Comparison of ENCODE assay signal across 18 cellular contexts in the genomic region with DNA sequence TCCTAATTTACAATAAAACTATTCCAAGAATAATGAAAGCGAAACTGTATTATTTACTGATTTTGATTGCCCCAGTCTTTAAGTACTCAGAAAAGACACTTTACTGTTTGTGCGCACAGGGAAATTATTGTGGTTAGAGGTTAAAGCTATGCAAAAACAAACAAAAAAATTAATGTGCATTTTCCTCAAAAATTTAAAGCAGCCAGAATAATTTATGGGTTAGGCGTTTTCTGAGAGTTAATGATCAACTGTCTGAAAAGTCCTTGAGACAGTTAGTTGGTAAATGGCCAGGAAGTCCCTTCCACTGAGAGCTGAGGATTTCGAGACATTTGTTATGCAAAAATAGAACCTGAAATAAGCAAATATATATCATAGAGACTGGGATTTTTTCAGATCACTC.
A peak's percentile ranks its signal among the peaks of the same experiment; 100 is the strongest.
DNase-seq lines count a peak whose midpoint lies in the region; ATAC-seq, FAIRE-seq and TF ChIP-seq lines count a peak whose summit lies in the region.
"Had no signal": no experiment of that assay in that cellular context is flagged by ENCODE, and none has a peak within 500 bp of the region (broad histone marks: within the 10 kb centered on the region; RNA-seq: fewer than 3 reads in every experiment).

No MANE protein-coding gene starts in this region.

- peaks cover 5% of the 10 kb centered on the region for H3K36me3 Mint-ChIP-seq in activated naive CD4-positive, alpha-beta T cell treated with anti-CD3 and anti-CD28 coated beads, Interleukin-2, amount 10 ng/mL, durations not matched to agents 7 days and 5 days
- H3K36me3 Mint-ChIP-seq: activated naive CD8-positive, alpha-beta T cell; naive thymus-derived CD8-positive, alpha-beta T cell had no signal

- FAIRE-seq in GM12891 (lab: Jason Lieb, UNC), result no peak
- FAIRE-seq: GM12892, H54 had no signal

- no peak overlapping the region for H3K4me3 ChIP-seq in HEK293 (ENCODE audit: low read depth, low read length)
- H3K4me3 ChIP-seq in astrocyte of the spinal cord (ENCODE audit: low read depth, low read length), result no peak overlapping the region
- no peak overlapping the region for H3K4me3 ChIP-seq in left lung
- H3K4me3 ChIP-seq: ovary, sigmoid colon had no signal

- ATAC-seq in left lung, result peak; percentile 10
- no peak for ATAC-seq in HG02678 (IDR thresholded peaks at IDR 0.05; ENCODE audit: unreplicated experiment)
- ATAC-seq: activated T-cell treated with anti-CD3 and anti-CD28 coated beads, Interleukin-2, amount 50 U/mL, for 72 hours; naive thymus-derived CD8-positive, alpha-beta T cell had no signal

- H3K4me3 Mint-ChIP-seq in activated naive CD4-positive, alpha-beta T cell treated with anti-CD3 and anti-CD28 coated beads, Interleukin-2, amount 10 ng/mL, durations not matched to agents 7 days and 5 days, result no peak overlapping the region
- H3K4me3 Mint-ChIP-seq: activated naive CD8-positive, alpha-beta T cell; activated T-cell treated with anti-CD3 and anti-CD28 coated beads, Interleukin-2, amount 50 U/mL, for 72 hours; naive thymus-derived CD8-positive, alpha-beta T cell had no signal

- intact Hi-C loops in left lung (cut with DNase I), result loop anchor here in 1 of 2 donors (10.0 kb wide), 1 partner anchor 138 kb away; a partner anchor contains a TSS

- CTCF ChIA-PET in HEK293 (lab: Yijun Ruan, JAX), result no interaction called here
- CTCF ChIA-PET in activated naive CD4-positive, alpha-beta T cell treated with anti-CD3 and anti-CD28 coated beads, Interleukin-2, amount 10 ng/mL, durations not matched to agents 7 days and 5 days (lab: Charles Lee), result no interaction called here

- H3K27me3 ChIP-seq in left lung, result peaks cover 0 to 4% of the 10 kb centered on the region in 2 donors
- H3K27me3 ChIP-seq: ovary, sigmoid colon had no signal

- in situ Hi-C loops in astrocyte of the spinal cord (cut with HindIII; ENCODE audit: low sequenced_read_pairs), result no loop called here

- POLR2A ChIA-PET in HEK293 (lab: Yijun Ruan, JAX), result no interaction called here

- no peak for TF ChIP-seq CTCF in 22Rv1 (IDR thresholded peaks at IDR 0.05)
- no peak for TF ChIP-seq CTCF in HEK293 (tag by site-specific recombination; IDR thresholded peaks at IDR 0.05)
- no peak for TF ChIP-seq CTCF in astrocyte of the spinal cord (IDR thresholded peaks at IDR 0.05; ENCODE audit: low read depth, low read length)
- TF ChIP-seq CTCF in left lung (IDR thresholded peaks at IDR 0.05), result no peak

- no peaks in the 10 kb centered on the region for H3K9me3 Mint-ChIP-seq in activated naive CD4-positive, alpha-beta T cell treated with anti-CD3 and anti-CD28 coated beads, Interleukin-2, amount 10 ng/mL, durations not matched to agents 7 days and 5 days
- H3K9me3 Mint-ChIP-seq: activated T-cell treated with anti-CD3 and anti-CD28 coated beads, Interleukin-2, amount 50 U/mL, for 72 hours; naive thymus-derived CD8-positive, alpha-beta T cell had no signal

- no peaks in the 10 kb centered on the region for H3K9me3 ChIP-seq in HEK293 (ENCODE audit: control insufficient read depth, insufficient read depth, low read depth, low read length)
- no peaks in the 10 kb centered on the region for H3K9me3 ChIP-seq in left lung
- H3K9me3 ChIP-seq: ovary, sigmoid colon had no signal

- H3K36me3 ChIP-seq in HEK293 (ENCODE audit: control insufficient read depth in 2 of 2, insufficient read depth in 1 of 2, low read length in 2 of 2) (no peaks in the 10 kb centered on the region), left lung (no peaks in the 10 kb centered on the region)
- H3K36me3 ChIP-seq: ovary, sigmoid colon had no signal

- H3K27ac Mint-ChIP-seq in activated naive CD4-positive, alpha-beta T cell treated with anti-CD3 and anti-CD28 coated beads, Interleukin-2, amount 10 ng/mL, durations not matched to agents 7 days and 5 days, result no peak overlapping the region
- H3K27ac Mint-ChIP-seq: activated naive CD8-positive, alpha-beta T cell; activated T-cell treated with anti-CD3 and anti-CD28 coated beads, Interleukin-2, amount 50 U/mL, for 72 hours; naive thymus-derived CD8-positive, alpha-beta T cell had no signal

- H3K27me3 Mint-ChIP-seq in activated naive CD4-positive, alpha-beta T cell treated with anti-CD3 and anti-CD28 coated beads, Interleukin-2, amount 10 ng/mL, durations not matched to agents 7 days and 5 days, result no peaks in the 10 kb centered on the region
- H3K27me3 Mint-ChIP-seq: activated naive CD8-positive, alpha-beta T cell had no signal

- H3K4me1 ChIP-seq in HEK293 (ENCODE audit: control insufficient read depth, insufficient read depth, low read length) (peaks cover 18% of the 10 kb centered on the region), left lung (peaks cover 11 to 14% of the 10 kb centered on the region in 2 donors)

- H3K4me1 Mint-ChIP-seq in activated naive CD4-positive, alpha-beta T cell treated with anti-CD3 and anti-CD28 coated beads, Interleukin-2, amount 10 ng/mL, durations not matched to agents 7 days and 5 days, result peaks cover 56% of the 10 kb centered on the region

- DNase-seq in astrocyte of the spinal cord (ENCODE audit: low read depth, low spot score), result peak; percentile 29
- DNase-seq in left lung, result no peak
- no peak for DNase-seq in GM12891 (ENCODE audit: insufficient read length, low spot score)
- no peak for DNase-seq in NCI-H1694 treated with DMSO at 0.1 percent for 48 hours (lab: John Stamatoyannopoulos, UW)
- DNase-seq in activated naive CD4-positive, alpha-beta T cell treated with anti-CD3 and anti-CD28 coated beads, Interleukin-2, amount 10 ng/mL, durations not matched to agents 7 days and 5 days, result no peak
- DNase-seq: activated T-cell treated with anti-CD3 and anti-CD28 coated beads, Interleukin-2, amount 50 U/mL, for 72 hours; cortex of kidney; DMS153; naive thymus-derived CD8-positive, alpha-beta T cell; ovary; sigmoid colon had no signal

- TF ChIP-seq POLR2A in GM12891 (IDR thresholded peaks at IDR 0.05; ENCODE audit: low read depth, low read length), result no peak

- H3K27ac ChIP-seq in 22Rv1 (0 out of 2 replicates have a peak overlapping the region, but pooled peaks have one; percentile 5), HEK293 (ENCODE audit: extremely low read depth, low read depth, low read length) (no peak overlapping the region), left lung (peak overlapping the region in 1 of 2 donors; percentile 21)
- H3K27ac ChIP-seq: C4-2B, ovary had no signal

TF ChIP-seq in HEK293, 187 proteins besides CTCF, POLR2A, EP300 and RAD21:
- TF ChIP-seq, protein P1, sequence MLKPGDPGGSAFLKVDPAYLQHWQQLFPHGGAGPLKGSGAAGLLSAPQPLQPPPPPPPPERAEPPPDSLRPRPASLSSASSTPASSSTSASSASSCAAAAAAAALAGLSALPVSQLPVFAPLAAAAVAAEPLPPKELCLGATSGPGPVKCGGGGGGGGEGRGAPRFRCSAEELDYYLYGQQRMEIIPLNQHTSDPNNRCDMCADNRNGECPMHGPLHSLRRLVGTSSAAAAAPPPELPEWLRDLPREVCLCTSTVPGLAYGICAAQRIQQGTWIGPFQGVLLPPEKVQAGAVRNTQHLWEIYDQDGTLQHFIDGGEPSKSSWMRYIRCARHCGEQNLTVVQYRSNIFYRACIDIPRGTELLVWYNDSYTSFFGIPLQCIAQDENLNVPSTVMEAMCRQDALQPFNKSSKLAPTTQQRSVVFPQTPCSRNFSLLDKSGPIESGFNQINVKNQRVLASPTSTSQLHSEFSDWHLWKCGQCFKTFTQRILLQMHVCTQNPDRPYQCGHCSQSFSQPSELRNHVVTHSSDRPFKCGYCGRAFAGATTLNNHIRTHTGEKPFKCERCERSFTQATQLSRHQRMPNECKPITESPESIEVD (tag by site-specific recombination; IDR thresholded peaks at IDR 0.05), result 0 out of 2 replicates have a peak, but pooled peaks have one; percentile 12
- TF ChIP-seq ZNF266 (tag by site-specific recombination; IDR thresholded peaks at IDR 0.05; ENCODE audit: low read depth) (no peak), ZNF830 (tag by site-specific recombination; IDR thresholded peaks at IDR 0.05; ENCODE audit: low read depth) (no peak), ZNF530 (tag by site-specific recombination; IDR thresholded peaks at IDR 0.05; ENCODE audit: low read depth) (no peak), HOXC10 (CRISPR knock-in tag; IDR thresholded peaks at IDR 0.05) (no peak)

TF ChIP-seq in GM12891, 5 proteins besides CTCF, POLR2A, EP300 and RAD21:
- TF ChIP-seq TAF1 (IDR thresholded peaks at IDR 0.05; ENCODE audit: low read depth, low read length), result no peak
- no peak for TF ChIP-seq POLR2AphosphoS5 (IDR thresholded peaks at IDR 0.05; ENCODE audit: low read depth, low read length)
- no peak for TF ChIP-seq SPI1 (IDR thresholded peaks at IDR 0.05; ENCODE audit: low read depth, low read length)
- TF ChIP-seq PAX5 (IDR thresholded peaks at IDR 0.05; ENCODE audit: insufficient read depth, low read length, severe bottlenecking), result no peak
- TF ChIP-seq POU2F2 (IDR thresholded peaks at IDR 0.05; ENCODE audit: low read depth, low read length), result no peak
TF ChIP-seq in GM12891: peak in this region for 0.
